ENCODE assay signal across 12 cellular contexts in the genomic region with DNA sequence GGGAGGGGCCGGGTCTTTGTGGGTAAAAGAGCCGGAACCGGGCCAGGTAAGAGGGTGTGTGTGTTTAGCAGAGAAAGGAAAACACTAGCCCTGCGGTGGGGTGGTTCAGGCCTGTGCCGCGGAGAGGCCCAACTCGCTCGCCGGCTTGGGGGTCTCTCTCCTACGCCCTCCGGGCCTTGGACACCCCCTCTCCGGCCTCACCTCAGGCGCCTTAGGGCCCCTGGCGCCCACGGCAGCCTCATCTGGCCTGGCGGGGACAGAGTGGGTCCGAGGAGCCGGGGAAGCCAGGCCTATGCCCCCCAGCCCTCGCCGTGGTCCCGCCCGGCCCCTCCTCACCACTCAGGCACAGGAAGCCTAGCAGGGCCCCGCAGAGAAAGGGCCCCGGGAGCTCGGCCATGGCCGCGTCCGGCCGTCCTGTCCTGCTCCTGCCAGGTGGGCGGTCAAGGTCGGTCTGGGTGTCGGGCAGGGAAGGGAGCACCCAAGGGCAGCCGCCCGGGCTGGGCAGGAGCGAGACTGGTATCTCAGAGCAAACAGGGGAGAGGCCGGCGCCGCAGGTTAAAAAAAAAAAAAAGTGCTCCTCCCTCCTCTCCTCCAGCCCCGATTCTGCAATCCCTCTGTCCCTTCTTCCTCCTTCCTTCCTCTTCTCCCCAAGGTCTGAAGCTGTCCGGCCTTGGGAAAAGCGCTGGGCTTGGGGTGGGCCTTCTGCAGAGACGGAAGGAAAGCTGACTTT. TPM values are rescaled to one million over a fixed set of nuclear protein-coding genes. Genes with fewer than 3 reads are reported as not detected.
DNase-seq lines count a peak whose midpoint lies in the region; ATAC-seq and TF ChIP-seq lines count a peak whose summit lies in the region.
"Had no signal": no experiment of that assay in that cellular context is flagged by ENCODE, and none has a peak within 500 bp of the region (broad histone marks: within the 10 kb centered on the region; RNA-seq: fewer than 3 reads in every experiment).

Gene VSIG2 (minus strand): TSS at position 515 of the 730 bp plus-strand sequence. CDS start 118 bp downstream, at position 397.

- intact Hi-C loops in right cardiac atrium (cut with DNase I) (no loop called here), heart left ventricle (cut with DNase I) (no loop called here)

- peaks cover 81% of the 10 kb centered on the region for H3K27me3 Mint-ChIP-seq in endodermal cell (ENCODE audit: insufficient read depth)

- no peaks in the 10 kb centered on the region for H3K36me3 Mint-ChIP-seq in endodermal cell (ENCODE audit: low read depth)
- H3K36me3 Mint-ChIP-seq: natural killer cell had no signal

- H3K36me3 ChIP-seq in heart left ventricle (peaks cover 0 to 56% (median 18%) of the 10 kb centered on the region in 9 donors), endodermal cell (ENCODE audit: control insufficient read depth, insufficient read depth, low read length) (no peaks in the 10 kb centered on the region)

- peaks cover 7% of the 10 kb centered on the region for H3K4me1 ChIP-seq in right cardiac atrium (ENCODE audit: control insufficient read depth, insufficient read depth, low read length)
- H3K4me1 ChIP-seq in heart left ventricle, result peaks cover 0 to 96% (median 66%) of the 10 kb centered on the region in 12 donors
- no peaks in the 10 kb centered on the region for H3K4me1 ChIP-seq in endodermal cell (ENCODE audit: control insufficient read depth, insufficient read depth, low read length)

- no peak for TF ChIP-seq CTCF in heart left ventricle (IDR thresholded peaks at IDR 0.05)
- no peak for TF ChIP-seq CTCF in endodermal cell (conservative IDR thresholded peaks at IDR 0.05)

- no peak within 1 kb of the TSS for H3K9ac ChIP-seq in endodermal cell (ENCODE audit: extremely low read depth, low read length, poor library complexity, severe bottlenecking)

- no peak for TF ChIP-seq POLR2A in heart left ventricle (IDR thresholded peaks at IDR 0.05)

- peak in 2 of 3 donors; percentile 50 to 65 for DNase-seq in right cardiac atrium
- no peak for DNase-seq in heart left ventricle
- DNase-seq in endodermal cell, result peak; percentile 68
- no peak for DNase-seq in mucosa of gallbladder (ENCODE audit: low spot score)
- DNase-seq in ureter (ENCODE audit: low spot score), result no peak
- no peak for DNase-seq in NCI-H774 (lab: John Stamatoyannopoulos, UW)
- DNase-seq: anterior cingulate cortex, natural killer cell, NCI-H1436 treated with DMSO at 0.1 percent for 48 hours had no signal

- ATAC-seq in right cardiac atrium, result peak in 1 of 2 donors; percentile 2
- no peak for ATAC-seq in heart left ventricle
- no peak for ATAC-seq in HG03432 (IDR thresholded peaks at IDR 0.05; ENCODE audit: unreplicated experiment)
- no peak for ATAC-seq in HG03135 (IDR thresholded peaks at IDR 0.05; ENCODE audit: unreplicated experiment)
- ATAC-seq: natural killer cell had no signal

- H3K4me3 Mint-ChIP-seq in endodermal cell, result peak within 1 kb of the TSS; percentile 38
- H3K4me3 Mint-ChIP-seq: natural killer cell had no signal

- H3K27me3 ChIP-seq in right cardiac atrium (ENCODE audit: control insufficient read depth, insufficient read depth) (no peaks in the 10 kb centered on the region), heart left ventricle (peaks cover 8 to 51% (median 20%) of the 10 kb centered on the region in 9 donors), endodermal cell (ENCODE audit: control insufficient read depth, insufficient read depth, low read length, poor library complexity, severe bottlenecking) (peaks cover 81% of the 10 kb centered on the region)

- H3K4me1 Mint-ChIP-seq in endodermal cell, result peaks cover 24% of the 10 kb centered on the region
- H3K4me1 Mint-ChIP-seq: natural killer cell had no signal

- WGBS in right cardiac atrium, result 42% methylated on average over 42 of the region's 42 CpGs
- WGBS in heart left ventricle, 4 donors, result 33 to 47% (median 42%) methylated on average over 27 to 42 of the region's 42 CpGs
- 79 to 91% methylated on average over 10 to 42 of the region's 42 CpGs for WGBS in endodermal cell (ENCODE audit: insufficient coverage in 1 of 2, insufficient read length in 1 of 2), 2 experiments

- H3K27ac ChIP-seq in right cardiac atrium (ENCODE audit: low read length) (no peak within 1 kb of the TSS), heart left ventricle (peak within 1 kb of the TSS in 3 of 12 donors; percentile 13 to 42 (median 19)), endodermal cell (ENCODE audit: low read depth, low read length) (no peak within 1 kb of the TSS)

- H3K9me3 Mint-ChIP-seq in endodermal cell, result no peaks in the 10 kb centered on the region
- H3K9me3 Mint-ChIP-seq: IgD-negative memory B cell, natural killer cell had no signal

- H3K4me3 ChIP-seq in right cardiac atrium (ENCODE audit: low read length) (no peak within 1 kb of the TSS), heart left ventricle (peak within 1 kb of the TSS in 2 of 12 donors; percentile 6 to 19), endodermal cell (ENCODE audit: low read length) (no peak within 1 kb of the TSS)

- H3K9me3 ChIP-seq in right cardiac atrium (ENCODE audit: control insufficient read depth, low read length) (no peaks in the 10 kb centered on the region), heart left ventricle (no peaks in the 10 kb centered on the region), endodermal cell (ENCODE audit: control insufficient read depth, low read length) (no peaks in the 10 kb centered on the region)

- H3K27ac Mint-ChIP-seq in endodermal cell, result no peak within 1 kb of the TSS
- H3K27ac Mint-ChIP-seq: natural killer cell had no signal

RNA-seq across cellular contexts. Expression of gene VSIG2, which starts in this region (rescaled TPM):
- total RNA-seq in right cardiac atrium (1 to 10 TPM in 3 of 4 donors, under 1 TPM in 1; 0.97 to 1.4 (median 1.0) TPM), heart left ventricle (1 to 10 TPM in 6 of 9 donors, under 1 TPM in 3; 0.44 to 4.8 (median 1.4) TPM), endodermal cell (1 to 10 TPM; 1.1 to 3.4 TPM), mucosa of gallbladder (24.3 TPM), ureter (215 TPM)
- polyA plus RNA-seq in right cardiac atrium (0.43 TPM), heart left ventricle (under 1 TPM; 0.42 to 0.61 TPM)
- polyA plus RNA-seq in endodermal cell (2013, experiment 1 of 2), result not detected
- not detected for polyA plus RNA-seq in endodermal cell (2013, experiment 2 of 2)
- total RNA-seq: natural killer cell had no signal
- polyA plus RNA-seq: IgD-negative memory B cell had no signal

Comparison
In these comparisons a context has a peak if more than half of its experiments do, and no peak if none do; other contexts are left out.
1. DNase-seq: peak in right cardiac atrium (2 of 3) and endodermal cell (single experiment); none in heart left ventricle (0 of 5), mucosa of gallbladder (single experiment), ureter (single experiment) and NCI-H774 (single experiment).